8 cellular contexts compared by ENCODE assay signal in genomic region chr17:77331161-77331864, GRCh38.
DNase-seq lines count a peak whose midpoint lies in the region; ATAC-seq and TF ChIP-seq lines count a peak whose summit lies in the region.

No MANE protein-coding gene starts in this region.

- H3K9me3 ChIP-seq in neutrophil (no peaks in the 10 kb centered on the region), subcutaneous abdominal adipose tissue (ENCODE audit: control insufficient read depth in 5 of 5, low read length in 5 of 5) (no peaks in the 10 kb centered on the region)

- peak; percentile 91 for ATAC-seq in GM23338
- peak; percentile 82 for ATAC-seq in activated T-helper 17 cell treated with anti-CD3 and anti-CD28 coated beads, Interleukin-2, amount 50 U/mL, for 72 hours (replicated peaks)

- H3K27me3 Mint-ChIP-seq in GM23338 (ENCODE audit: insufficient read depth, low read depth, poor library complexity) = peaks cover 2% of the 10 kb centered on the region
- no peaks in the 10 kb centered on the region for H3K27me3 Mint-ChIP-seq in activated T-helper 17 cell treated with anti-CD3 and anti-CD28 coated beads, Interleukin-2, amount 50 U/mL, for 72 hours

- H3K27ac ChIP-seq in GM23338 (ENCODE audit: low read depth) (peak overlapping the region; percentile 20; the same call in 1 of the 2 replicates), neutrophil (peak overlapping the region; percentile 69), subcutaneous abdominal adipose tissue (ENCODE audit: low read depth, low read length) (no peak overlapping the region)

- DNase-seq in EH (ENCODE audit: low read depth) (peak; percentile 89), GM23338 (ENCODE audit: low spot score) (peak; percentile 96), LoVo (ENCODE audit: low spot score) (peak; percentile 71), RPMI7951 (ENCODE audit: low read depth) (peak; percentile 83), fibroblast of the conjunctiva (ENCODE audit: low read depth) (peak; percentile 79)

- H3K4me1 Mint-ChIP-seq in GM23338 = peaks cover 19% of the 10 kb centered on the region
- H3K4me1 Mint-ChIP-seq in activated T-helper 17 cell treated with anti-CD3 and anti-CD28 coated beads, Interleukin-2, amount 50 U/mL, for 72 hours = peaks cover 32% of the 10 kb centered on the region

- H3K4me1 ChIP-seq in GM23338 (ENCODE audit: insufficient read depth) (no peaks in the 10 kb centered on the region), neutrophil (ENCODE audit: control insufficient read depth in 1 of 2, insufficient read depth in 1 of 2, low read depth in 1 of 2, low read length in 1 of 2) (peaks cover 33 to 34% of the 10 kb centered on the region in 2 experiments), subcutaneous abdominal adipose tissue (ENCODE audit: control insufficient read depth in 5 of 5, insufficient read depth in 5 of 5, low read length in 5 of 5) (peaks cover 0 to 16% (median 15%) of the 10 kb centered on the region in 5 donors)

- no peak overlapping the region for H3K27ac Mint-ChIP-seq in GM23338
- peak overlapping the region; percentile 81 for H3K27ac Mint-ChIP-seq in activated T-helper 17 cell treated with anti-CD3 and anti-CD28 coated beads, Interleukin-2, amount 50 U/mL, for 72 hours

- peaks cover 32% of the 10 kb centered on the region for H3K79me2 ChIP-seq in GM23338 (replicated peaks; ENCODE audit: insufficient read depth)

- no peaks in the 10 kb centered on the region for H3K36me3 Mint-ChIP-seq in GM23338 (ENCODE audit: low read depth)
- H3K36me3 Mint-ChIP-seq in activated T-helper 17 cell treated with anti-CD3 and anti-CD28 coated beads, Interleukin-2, amount 50 U/mL, for 72 hours (ENCODE audit: low read depth) = no peaks in the 10 kb centered on the region

- H3K9ac ChIP-seq in subcutaneous abdominal adipose tissue (ENCODE audit: low read length in 5 of 5) = peak overlapping the region in 2 of 5 donors; percentile 17 to 38

- H2AFZ ChIP-seq in GM23338 = no peak overlapping the region

- H3K4me2 ChIP-seq in GM23338 = peak overlapping the region; percentile 72

- TF ChIP-seq CTCF in GM23338 (conservative IDR thresholded peaks at IDR 0.05; ENCODE audit: low read depth in 2 of 2) (peak; percentile 79 to 95), neutrophil (IDR thresholded peaks at IDR 0.05) (peak; percentile 97)

- peak overlapping the region; percentile 46 for H3K4me3 ChIP-seq in GM23338
- H3K4me3 ChIP-seq in neutrophil (ENCODE audit: low read depth in 1 of 2, low read length in 1 of 2) = peak overlapping the region; percentile 49 to 52
- peak overlapping the region in 3 of 5 donors; percentile 25 to 50 (median 35) for H3K4me3 ChIP-seq in subcutaneous abdominal adipose tissue (ENCODE audit: low read depth in 1 of 5, low read length in 5 of 5)

- H3K27me3 ChIP-seq in GM23338 (ENCODE audit: insufficient read depth) = no peaks in the 10 kb centered on the region
- no peaks in the 10 kb centered on the region for H3K27me3 ChIP-seq in neutrophil
- no peaks in the 10 kb centered on the region for H3K27me3 ChIP-seq in subcutaneous abdominal adipose tissue (ENCODE audit: control insufficient read depth in 5 of 5, insufficient read depth in 4 of 5, low read length in 5 of 5)

- no peaks in the 10 kb centered on the region; the same call in 2 of the 3 replicates for H3K9me3 Mint-ChIP-seq in GM23338
- H3K9me3 Mint-ChIP-seq in activated T-helper 17 cell treated with anti-CD3 and anti-CD28 coated beads, Interleukin-2, amount 50 U/mL, for 72 hours = no peaks in the 10 kb centered on the region

- H3K36me3 ChIP-seq in GM23338 (ENCODE audit: insufficient read depth) (no peaks in the 10 kb centered on the region; the same call in 1 of the 2 replicates), neutrophil (no peaks in the 10 kb centered on the region), subcutaneous abdominal adipose tissue (ENCODE audit: control insufficient read depth in 5 of 5, insufficient read depth in 5 of 5, low read length in 5 of 5) (no peaks in the 10 kb centered on the region)

- 0 out of 2 replicates have a peak, but pooled peaks cover 5% of the 10 kb centered on the region for H4K20me1 ChIP-seq in GM23338 (replicated peaks; ENCODE audit: insufficient read depth)

- H3F3A ChIP-seq in GM23338 (replicated peaks; ENCODE audit: low read depth) = no peaks in the 10 kb centered on the region

- H3K9me2 ChIP-seq in GM23338 (ENCODE audit: insufficient read depth) = no peaks in the 10 kb centered on the region

- H3K4me3 Mint-ChIP-seq in GM23338 = peak overlapping the region; percentile 52; the same call in 2 of the 3 replicates
- H3K4me3 Mint-ChIP-seq in activated T-helper 17 cell treated with anti-CD3 and anti-CD28 coated beads, Interleukin-2, amount 50 U/mL, for 72 hours = peak overlapping the region; percentile 77

TF ChIP-seq in GM23338, 12 proteins besides CTCF, POLR2A, EP300 and RAD21 (continues in another document):
- TF ChIP-seq JUNB (IDR thresholded peaks at IDR 0.05; ENCODE audit: unreplicated experiment) (no peak), REST (IDR thresholded peaks at IDR 0.05; ENCODE audit: unreplicated experiment) (no peak), ZNF114 (CRISPR knock-in tag; IDR thresholded peaks at IDR 0.05) (no peak), CREB1 (CRISPR knock-in tag; IDR thresholded peaks at IDR 0.05; ENCODE audit: low read depth) (no peak), STAT1 (IDR thresholded peaks at IDR 0.05; ENCODE audit: unreplicated experiment) (no peak), NANOG (IDR thresholded peaks at IDR 0.05; ENCODE audit: borderline replicate concordance) (no peak)
